16 cellular contexts compared by ENCODE assay signal in the genomic region with DNA sequence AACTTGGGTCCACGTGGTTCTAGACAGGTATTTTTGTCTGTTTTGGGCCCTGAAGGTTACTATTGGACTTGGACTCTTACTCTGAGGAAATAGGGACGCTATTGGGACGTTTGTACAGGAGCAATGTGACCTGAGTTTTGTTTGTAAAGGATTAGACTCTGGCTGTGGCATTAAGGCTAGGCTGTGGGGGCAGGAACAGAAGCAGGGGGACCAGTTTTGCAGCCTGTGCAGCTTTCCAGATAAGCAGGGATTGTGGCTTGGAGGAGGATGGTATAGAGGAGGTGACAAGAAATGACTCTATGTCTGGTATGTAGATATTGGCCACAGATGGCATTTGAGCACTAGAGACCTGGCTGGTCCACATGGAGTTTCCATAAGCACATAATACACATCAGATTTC. TPM values are rescaled to one million over a fixed set of nuclear protein-coding genes. Genes with fewer than 3 reads are reported as not detected.
DNase-seq lines count a peak whose midpoint lies in the region; ATAC-seq and TF ChIP-seq lines count a peak whose summit lies in the region.
"Had no signal": no experiment of that assay in that cellular context is flagged by ENCODE, and none has a peak within 500 bp of the region (broad histone marks: within the 10 kb centered on the region; RNA-seq: fewer than 3 reads in every experiment).

No MANE protein-coding gene starts in this region.

- DNase-seq in DMS53 (lab: John Stamatoyannopoulos, UW) (peak; percentile 28), DMS53 treated with DMSO at 0.1 percent for 48 hours (lab: John Stamatoyannopoulos, UW; ENCODE audit: unreplicated experiment) (no peak), LNCaP clone FGC (ENCODE audit: low read depth) (peak; percentile 15), breast epithelium (ENCODE audit: low spot score in 2 of 2) (no peak), foreskin keratinocyte (no peak), left colon (no peak), HK-2 (ENCODE audit: unreplicated experiment) (no peak)
- DNase-seq: GOT3, KBM-7, NCI-H146, NCI-H2081, NCI-H510A treated with DMSO at 0.1 percent for 48 hours, SHP77 had no signal

- H3K27me3 ChIP-seq in breast epithelium (no peaks in the 10 kb centered on the region), foreskin keratinocyte (no peaks in the 10 kb centered on the region)

- TF ChIP-seq POLR2A in breast epithelium (IDR thresholded peaks at IDR 0.05) = no peak

- H3K27ac ChIP-seq in breast epithelium (peak overlapping the region; percentile 29 to 61), foreskin keratinocyte (peak overlapping the region; percentile 34)
- H3K27ac ChIP-seq: 22Rv1 had no signal

- no peak overlapping the region for H3K4me3 ChIP-seq in LNCaP clone FGC (ENCODE audit: low read depth, low read length)
- H3K4me3 ChIP-seq in breast epithelium = no peak overlapping the region

- H3K36me3 ChIP-seq in breast epithelium = no peaks in the 10 kb centered on the region

- TF ChIP-seq CTCF in LNCaP clone FGC (IDR thresholded peaks at IDR 0.05; ENCODE audit: control insufficient read depth, extremely low read depth, insufficient read depth) = no peak
- no peak for TF ChIP-seq CTCF in breast epithelium (IDR thresholded peaks at IDR 0.05)
- no peak for TF ChIP-seq CTCF in foreskin keratinocyte (conservative IDR thresholded peaks at IDR 0.05)

- intact Hi-C loops in breast epithelium (cut with DNase I; ENCODE audit: low total_unique reads) = no loop called here
- intact Hi-C loops in left colon (cut with DNase I, micrococcal nuclease) = no loop called here

- H3K4me1 ChIP-seq in breast epithelium (no peaks in the 10 kb centered on the region), foreskin keratinocyte (peaks cover 4% of the 10 kb centered on the region)

- H3K9me3 ChIP-seq in breast epithelium = peaks cover 0 to 12% of the 10 kb centered on the region in 2 donors

- no peak for ATAC-seq in foreskin keratinocyte
- no peak for ATAC-seq in HG03354 (IDR thresholded peaks at IDR 0.05; ENCODE audit: poor library complexity, severe bottlenecking, unreplicated experiment)
- ATAC-seq in left colon = no peak

RNA-seq across cellular contexts. Expression of gene NOD2, which starts 12.8 kb away (rescaled TPM):
- total RNA-seq in breast epithelium = 1 to 10 TPM; 2.6 to 4.9 (median 3.8) TPM
- 0.92 and 1.1 TPM in 2 replicates for total RNA-seq in foreskin keratinocyte
- 0.44 and 0.45 TPM in 2 replicates for polyA plus RNA-seq in foreskin keratinocyte
- under 1 TPM; 0.61 to 0.98 TPM for total RNA-seq in left colon
- polyA plus RNA-seq: AG04450 had no signal

RNA-seq across cellular contexts. Expression of gene SNX20, which starts 25.1 kb away (rescaled TPM):
- total RNA-seq in breast epithelium (1 to 10 TPM; 1.3 to 2.9 (median 2.7) TPM), foreskin keratinocyte (not detected in 2 replicates), left colon (1 to 10 TPM in 1 of 2 donors, under 1 TPM in 1; 0.52 to 2.6 TPM)
- polyA plus RNA-seq in foreskin keratinocyte = not detected in 2 replicates
- polyA plus RNA-seq: AG04450 had no signal

RNA-seq across cellular contexts. Expression of gene CYLD, which starts 35.6 kb away (rescaled TPM):
- total RNA-seq in breast epithelium = 10 to 100 TPM; 40.6 to 62.9 (median 43.4) TPM
- total RNA-seq in foreskin keratinocyte = 30.0 and 30.6 TPM in 2 replicates
- 8.6 and 9.0 TPM in 2 replicates for polyA plus RNA-seq in foreskin keratinocyte
- total RNA-seq in left colon = 10 to 100 TPM; 21.5 to 36.3 TPM

Comparison
In these comparisons a context has a peak if more than half of its experiments do, and no peak if none do; other contexts are left out.
1. DNase-seq: peak in DMS53 (single experiment) and LNCaP clone FGC (single experiment); none in DMS53 treated with DMSO at 0.1 percent for 48 hours (single experiment), breast epithelium (0 of 2), foreskin keratinocyte (0 of 2), left colon (0 of 2) and HK-2 (single experiment).